In the genomic region with DNA sequence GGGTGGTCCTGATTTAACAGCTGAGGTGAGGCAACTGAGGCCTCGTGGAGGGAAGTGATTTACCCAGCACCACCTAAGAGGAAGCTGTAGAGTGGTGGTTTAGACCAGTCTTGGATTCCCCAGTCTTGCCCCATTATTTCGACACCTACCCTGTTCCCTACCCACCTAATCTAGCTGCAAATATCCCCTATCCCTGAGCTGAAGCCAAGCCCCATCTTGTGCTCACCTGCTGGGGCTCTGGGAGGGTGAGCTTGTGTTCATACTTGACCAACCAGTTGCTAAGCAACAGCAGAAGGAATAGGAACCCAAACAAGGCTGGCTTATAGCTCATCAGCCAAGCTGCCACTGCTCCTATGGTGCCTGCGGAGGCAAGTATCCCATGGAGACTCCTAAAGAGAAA, we compare ENCODE assay signal across 12 cellular contexts. TPM values are rescaled to one million over a fixed set of nuclear protein-coding genes. Genes with fewer than 3 reads are reported as not detected.
DNase-seq lines count a peak whose midpoint lies in the region; ATAC-seq, FAIRE-seq and TF ChIP-seq lines count a peak whose summit lies in the region.
"Had no signal": no experiment of that assay in that cellular context is flagged by ENCODE, and none has a peak within 500 bp of the region (broad histone marks: within the 10 kb centered on the region; RNA-seq: fewer than 3 reads in every experiment).

No MANE protein-coding gene starts in this region.

- H3K4me1 Mint-ChIP-seq in activated CD4-positive, alpha-beta memory T cell treated with anti-CD3 and anti-CD28 coated beads for 36 hours (ENCODE audit: low read depth): peaks cover 6% of the 10 kb centered on the region

- H3K9me3 Mint-ChIP-seq in activated CD4-positive, alpha-beta memory T cell treated with anti-CD3 and anti-CD28 coated beads for 36 hours: no peaks in the 10 kb centered on the region

- H3K27ac Mint-ChIP-seq in activated CD4-positive, alpha-beta memory T cell treated with anti-CD3 and anti-CD28 coated beads for 36 hours: no peak overlapping the region

- peaks cover 1% of the 10 kb centered on the region for H3K27me3 Mint-ChIP-seq in activated CD4-positive, alpha-beta memory T cell treated with anti-CD3 and anti-CD28 coated beads for 36 hours

- peak; percentile 49 for DNase-seq in D721Med (ENCODE audit: insufficient read length, low spot score)
- DNase-seq in NCI-H1092 (lab: John Stamatoyannopoulos, UW): peak; percentile 88
- peak; percentile 93 for DNase-seq in NCI-H82 (lab: John Stamatoyannopoulos, UW)
- DNase-seq in stimulated activated CD8-positive, alpha-beta memory T cell treated with anti-CD3 and anti-CD28 coated beads, Interleukin-4, amount 100 ng/mL, for 48 hours: no peak
- no peak for DNase-seq in GM19240 (ENCODE audit: insufficient read length, low spot score)
- no peak for DNase-seq in activated CD4-positive, alpha-beta memory T cell treated with anti-CD3 and anti-CD28 coated beads for 36 hours
- DNase-seq in left colon: no peak
- DNase-seq: activated T-cell treated with anti-CD3 and anti-CD28 coated beads, Interleukin-2, amount 50 U/mL, for 1 hour; effector memory CD4-positive, alpha-beta T cell; transverse colon had no signal

- CTCF ChIA-PET in activated CD4-positive, alpha-beta memory T cell treated with anti-CD3 and anti-CD28 coated beads for 36 hours (lab: Charles Lee): no interaction called here

- no peak for TF ChIP-seq CTCF in D721Med (IDR thresholded peaks at IDR 0.05; ENCODE audit: insufficient read depth, missing control alignments)

- H3K36me3 Mint-ChIP-seq in activated CD4-positive, alpha-beta memory T cell treated with anti-CD3 and anti-CD28 coated beads for 36 hours: no peaks in the 10 kb centered on the region

- no peak for FAIRE-seq in D721Med (lab: Jason Lieb, UNC)

- no peak overlapping the region for H3K4me3 Mint-ChIP-seq in activated CD4-positive, alpha-beta memory T cell treated with anti-CD3 and anti-CD28 coated beads for 36 hours

- intact Hi-C loops in activated CD4-positive, alpha-beta memory T cell treated with anti-CD3 and anti-CD28 coated beads for 36 hours (cut with micrococcal nuclease): no loop called here
- intact Hi-C loops in left colon (cut with DNase I, micrococcal nuclease): no loop called here

- POLR2A ChIA-PET in activated CD4-positive, alpha-beta memory T cell treated with anti-CD3 and anti-CD28 coated beads for 36 hours (lab: Charles Lee): no interaction called here

- peak; percentile 58 for ATAC-seq in esophagus mucosa
- no peak for ATAC-seq in left colon

RNA-seq across cellular contexts. Expression of gene TEX46, which starts 2.0 kb away (rescaled TPM):
- total RNA-seq in esophagus mucosa: not detected
- total RNA-seq in activated CD4-positive, alpha-beta memory T cell treated with anti-CD3 and anti-CD28 coated beads for 36 hours: not detected
- total RNA-seq in left colon: not detected
- total RNA-seq: transverse colon had no signal

RNA-seq across cellular contexts. Expression of gene KDM1A, which starts 5.6 kb away (rescaled TPM):
- total RNA-seq in esophagus mucosa (44.5 TPM), left colon (10 to 100 TPM; 39.3 to 50.9 TPM)
- total RNA-seq in activated CD4-positive, alpha-beta memory T cell treated with anti-CD3 and anti-CD28 coated beads for 36 hours: 10 to 100 TPM; 60.2 to 61.9 TPM

RNA-seq across cellular contexts. Expression of gene LACTBL1, which starts 41.0 kb away (rescaled TPM):
- total RNA-seq in esophagus mucosa: not detected
- not detected for total RNA-seq in activated CD4-positive, alpha-beta memory T cell treated with anti-CD3 and anti-CD28 coated beads for 36 hours
- not detected for total RNA-seq in left colon
- total RNA-seq: RPMI7951, transverse colon had no signal

Comparison
In these comparisons a context has a peak if more than half of its experiments do, and no peak if none do; other contexts are left out.
1. DNase-seq: peak in D721Med (single experiment), NCI-H1092 (single experiment) and NCI-H82 (single experiment); none in stimulated activated CD8-positive, alpha-beta memory T cell treated with anti-CD3 and anti-CD28 coated beads, Interleukin-4, amount 100 ng/mL, for 48 hours (single experiment), GM19240 (single experiment), activated CD4-positive, alpha-beta memory T cell treated with anti-CD3 and anti-CD28 coated beads for 36 hours (single experiment) and left colon (0 of 2).